In the genomic region with DNA sequence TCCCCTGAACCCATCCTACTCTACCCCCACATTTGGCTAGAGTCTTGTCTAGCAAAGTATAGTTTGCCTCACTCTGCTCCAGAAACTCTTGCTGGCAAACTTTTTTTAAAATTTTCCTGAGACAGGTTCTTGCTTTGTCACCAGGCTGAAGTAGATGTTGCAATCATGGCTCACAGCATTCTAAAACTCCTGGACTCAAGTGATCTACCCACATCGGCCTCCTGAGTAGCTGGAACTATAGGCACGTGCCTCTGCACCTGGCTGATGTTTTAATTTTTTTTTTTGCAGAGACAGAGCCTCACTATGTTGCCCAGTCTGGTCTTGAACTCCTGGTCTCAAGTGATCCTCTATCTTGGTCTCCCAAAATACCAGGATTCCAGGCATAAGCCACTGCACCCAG, we compare ENCODE assay signal across 26 cellular contexts.
"Had no signal": no experiment of that assay in that cellular context is flagged by ENCODE, and none has a peak within 500 bp of the region (broad histone marks: within the 10 kb centered on the region; RNA-seq: fewer than 3 reads in every experiment).

No MANE protein-coding gene starts in this region.

- H3K27ac ChIP-seq: ascending aorta, coronary artery, dorsolateral prefrontal cortex, foreskin keratinocyte, heart right ventricle, left ventricle myocardium inferior, neutrophil, skin epidermis, upper lobe of left lung had no signal

- DNase-seq: activated CD4-positive, alpha-beta T cell treated with anti-CD3 and anti-CD28 coated beads for 36 hours; activated CD4-positive, CD25-positive, alpha-beta regulatory T cell; activated CD8-positive, alpha-beta T cell treated with anti-CD3 and anti-CD28 coated beads, Interleukin-2, amount 10 ng/mL, durations not matched to agents 7 days and 5 days; activated naive CD4-positive, alpha-beta T cell; activated T-cell treated with anti-CD3 and anti-CD28 coated beads for 4 hours; activated T-cell treated with anti-CD3 and anti-CD28 coated beads, Interleukin-2, amount 50 U/mL, for 72 hours; dorsolateral prefrontal cortex; effector memory CD4-positive, alpha-beta T cell; foreskin keratinocyte; heart right ventricle; left ventricle myocardium inferior; naive B cell; nephron progenitor cell; stimulated activated CD4-positive, alpha-beta T cell treated with anti-CD3 and anti-CD28 coated beads, Interleukin-12 subunit alpha, Interleukin-12 subunit beta, amount 100 ng/mL, for 4 hours; stimulated activated CD4-positive, alpha-beta T cell treated with anti-CD3 and anti-CD28 coated beads, Interleukin-4, amount 100 ng/mL, for 24 hours; stimulated activated naive CD8-positive, alpha-beta T cell treated with anti-CD3 and anti-CD28 coated beads, Interleukin-15, amount 100 ng/mL, for 72 hours; substantia nigra; T-helper 2 cell had no signal

- FAIRE-seq: islet of Langerhans had no signal

- H3K4me1 ChIP-seq: ascending aorta, foreskin keratinocyte, left ventricle myocardium inferior had no signal

- H3K27me3 ChIP-seq: ascending aorta, dorsolateral prefrontal cortex, heart right ventricle, neutrophil, upper lobe of left lung had no signal

- H3K9me3 ChIP-seq: ascending aorta, heart right ventricle, left ventricle myocardium inferior, neutrophil, upper lobe of left lung had no signal

- H3K4me3 ChIP-seq: ascending aorta, coronary artery, dorsolateral prefrontal cortex, heart right ventricle, left ventricle myocardium inferior, skin epidermis, upper lobe of left lung had no signal

- H3K36me3 ChIP-seq: ascending aorta, heart right ventricle, left ventricle myocardium inferior, neutrophil, upper lobe of left lung had no signal

- ATAC-seq: activated CD4-positive, alpha-beta T cell treated with anti-CD3 and anti-CD28 coated beads for 36 hours; activated CD8-positive, alpha-beta T cell treated with anti-CD3 and anti-CD28 coated beads, Interleukin-2, amount 10 ng/mL, durations not matched to agents 7 days and 5 days; activated naive CD4-positive, alpha-beta T cell treated with anti-CD3 and anti-CD28 coated beads, Interleukin-2, amount 50 U/mL, for 72 hours; activated T-cell treated with anti-CD3 and anti-CD28 coated beads, Interleukin-2, amount 50 U/mL, for 72 hours; foreskin keratinocyte; heart right ventricle; sciatic nerve; stimulated activated naive CD8-positive, alpha-beta T cell treated with anti-CD3 and anti-CD28 coated beads, Interleukin-15, amount 100 ng/mL, for 72 hours had no signal
